9 cellular contexts compared by ENCODE assay signal in genomic region chr1:186620951-186621350, GRCh38. TPM values are rescaled to one million over a fixed set of nuclear protein-coding genes. Genes with fewer than 3 reads are reported as not detected.
DNase-seq lines count a peak whose midpoint lies in the region; ATAC-seq, FAIRE-seq and TF ChIP-seq lines count a peak whose summit lies in the region.
"Had no signal": no experiment of that assay in that cellular context is flagged by ENCODE, and none has a peak within 500 bp of the region (broad histone marks: within the 10 kb centered on the region; RNA-seq: fewer than 3 reads in every experiment).

No MANE protein-coding gene starts in this region.

- no peak overlapping the region for H3K27ac Mint-ChIP-seq in activated T-helper 17 cell treated with anti-CD3 and anti-CD28 coated beads, Interleukin-2, amount 50 U/mL, for 72 hours
- peak overlapping the region in 3 of 9 donors; percentile 4 to 46 (median 11) for H3K27ac Mint-ChIP-seq in naive thymus-derived CD4-positive, alpha-beta T cell
- H3K27ac Mint-ChIP-seq in stimulated activated memory B cell treated with anti-CD40 and anti-IgM and Interleukin-4, amounts not matched to agents 10 μg/mL and 1 μg/mL and 100 μg/mL, for 72 hours = no peak overlapping the region
- H3K27ac Mint-ChIP-seq in activated T-helper 1 cell treated with anti-CD3 and anti-CD28 coated beads, Interleukin-12 subunit alpha, Interleukin-12 subunit beta, Interleukin-2, Interleukin-4 antibody, amounts not matched to agents 30 ng/mL and 10 ng/mL and 1 ng/mL, durations not matched to agents 14 hours and 24 hours and 36 hours = no peak overlapping the region

- POLR2A ChIA-PET in naive thymus-derived CD4-positive, alpha-beta T cell (lab: Charles Lee) = no interaction called here

- CTCF ChIA-PET in naive thymus-derived CD4-positive, alpha-beta T cell (lab: Charles Lee) = no interaction called here

- H3K4me3 Mint-ChIP-seq in activated T-helper 17 cell treated with anti-CD3 and anti-CD28 coated beads, Interleukin-2, amount 50 U/mL, for 72 hours = no peak overlapping the region
- peak overlapping the region in 3 of 10 donors; percentile 17 to 45 (median 18) for H3K4me3 Mint-ChIP-seq in naive thymus-derived CD4-positive, alpha-beta T cell
- no peak overlapping the region for H3K4me3 Mint-ChIP-seq in stimulated activated memory B cell treated with anti-CD40 and anti-IgM and Interleukin-4, amounts not matched to agents 10 μg/mL and 1 μg/mL and 100 μg/mL, for 72 hours
- H3K4me3 Mint-ChIP-seq in activated T-helper 1 cell treated with anti-CD3 and anti-CD28 coated beads, Interleukin-12 subunit alpha, Interleukin-12 subunit beta, Interleukin-2, Interleukin-4 antibody, amounts not matched to agents 30 ng/mL and 10 ng/mL and 1 ng/mL, durations not matched to agents 14 hours and 24 hours and 36 hours = no peak overlapping the region

- no peaks in the 10 kb centered on the region for H3K27me3 ChIP-seq in naive thymus-derived CD4-positive, alpha-beta T cell (ENCODE audit: control insufficient read depth in 2 of 2, insufficient read depth in 2 of 2, low read length in 2 of 2)

- TF ChIP-seq POLR2A in GM12891 (IDR thresholded peaks at IDR 0.05; ENCODE audit: low read depth, low read length) = no peak

- H3K27ac ChIP-seq in naive thymus-derived CD4-positive, alpha-beta T cell (ENCODE audit: low read depth, low read length) = no peak overlapping the region

- H3K27me3 Mint-ChIP-seq in activated T-helper 17 cell treated with anti-CD3 and anti-CD28 coated beads, Interleukin-2, amount 50 U/mL, for 72 hours = peaks cover 3% of the 10 kb centered on the region
- peaks cover 0 to 28% (median 5%) of the 10 kb centered on the region in 5 donors for H3K27me3 Mint-ChIP-seq in naive thymus-derived CD4-positive, alpha-beta T cell
- peaks cover 18% of the 10 kb centered on the region for H3K27me3 Mint-ChIP-seq in stimulated activated memory B cell treated with anti-CD40 and anti-IgM and Interleukin-4, amounts not matched to agents 10 μg/mL and 1 μg/mL and 100 μg/mL, for 72 hours
- peaks cover 28% of the 10 kb centered on the region for H3K27me3 Mint-ChIP-seq in activated T-helper 1 cell treated with anti-CD3 and anti-CD28 coated beads, Interleukin-12 subunit alpha, Interleukin-12 subunit beta, Interleukin-2, Interleukin-4 antibody, amounts not matched to agents 30 ng/mL and 10 ng/mL and 1 ng/mL, durations not matched to agents 14 hours and 24 hours and 36 hours (ENCODE audit: insufficient read depth)

- H3K9me3 Mint-ChIP-seq in activated T-helper 17 cell treated with anti-CD3 and anti-CD28 coated beads, Interleukin-2, amount 50 U/mL, for 72 hours = no peaks in the 10 kb centered on the region
- H3K9me3 Mint-ChIP-seq in naive thymus-derived CD4-positive, alpha-beta T cell = no peaks in the 10 kb centered on the region
- H3K9me3 Mint-ChIP-seq in stimulated activated memory B cell treated with anti-CD40 and anti-IgM and Interleukin-4, amounts not matched to agents 10 μg/mL and 1 μg/mL and 100 μg/mL, for 72 hours = no peaks in the 10 kb centered on the region
- no peaks in the 10 kb centered on the region for H3K9me3 Mint-ChIP-seq in activated T-helper 1 cell treated with anti-CD3 and anti-CD28 coated beads, Interleukin-12 subunit alpha, Interleukin-12 subunit beta, Interleukin-2, Interleukin-4 antibody, amounts not matched to agents 30 ng/mL and 10 ng/mL and 1 ng/mL, durations not matched to agents 14 hours and 24 hours and 36 hours

- peaks cover 15% of the 10 kb centered on the region for H3K4me1 Mint-ChIP-seq in activated T-helper 17 cell treated with anti-CD3 and anti-CD28 coated beads, Interleukin-2, amount 50 U/mL, for 72 hours
- H3K4me1 Mint-ChIP-seq in naive thymus-derived CD4-positive, alpha-beta T cell = peaks cover 12 to 37% (median 34%) of the 10 kb centered on the region in 7 donors
- H3K4me1 Mint-ChIP-seq in stimulated activated memory B cell treated with anti-CD40 and anti-IgM and Interleukin-4, amounts not matched to agents 10 μg/mL and 1 μg/mL and 100 μg/mL, for 72 hours = peaks cover 14% of the 10 kb centered on the region
- H3K4me1 Mint-ChIP-seq in activated T-helper 1 cell treated with anti-CD3 and anti-CD28 coated beads, Interleukin-12 subunit alpha, Interleukin-12 subunit beta, Interleukin-2, Interleukin-4 antibody, amounts not matched to agents 30 ng/mL and 10 ng/mL and 1 ng/mL, durations not matched to agents 14 hours and 24 hours and 36 hours (ENCODE audit: low read depth) = peaks cover 33% of the 10 kb centered on the region

- intact Hi-C loops in naive thymus-derived CD4-positive, alpha-beta T cell (cut with micrococcal nuclease) = no loop called here
- intact Hi-C loops in activated T-helper 1 cell treated with anti-CD3 and anti-CD28 coated beads, Interleukin-12 subunit alpha, Interleukin-12 subunit beta, Interleukin-2, Interleukin-4 antibody, amounts not matched to agents 30 ng/mL and 10 ng/mL and 1 ng/mL, durations not matched to agents 14 hours and 24 hours and 36 hours (cut with micrococcal nuclease) = no loop called here

- no peak overlapping the region for H3K4me3 ChIP-seq in naive thymus-derived CD4-positive, alpha-beta T cell (ENCODE audit: low read length)

- no peak for DNase-seq in GM12891 (ENCODE audit: insufficient read length, low spot score)
- peak; percentile 53 for DNase-seq in HS-5 (ENCODE audit: low read depth)
- no peak for DNase-seq in naive thymus-derived CD4-positive, alpha-beta T cell
- no peak for DNase-seq in GF-D8 (lab: John Stamatoyannopoulos, UW)
- DNase-seq in activated T-helper 1 cell treated with anti-CD3 and anti-CD28 coated beads, Interleukin-12 subunit alpha, Interleukin-12 subunit beta, Interleukin-2, Interleukin-4 antibody, amounts not matched to agents 30 ng/mL and 10 ng/mL and 1 ng/mL, durations not matched to agents 14 hours and 24 hours and 36 hours (ENCODE audit: low spot score) = no peak

- FAIRE-seq in GM12891 (lab: Jason Lieb, UNC) = peak; percentile 66
- FAIRE-seq: endometrium had no signal

- peak; percentile 54 for ATAC-seq in activated T-helper 17 cell treated with anti-CD3 and anti-CD28 coated beads, Interleukin-2, amount 50 U/mL, for 72 hours (replicated peaks)
- ATAC-seq in naive thymus-derived CD4-positive, alpha-beta T cell = peak; percentile 73
- ATAC-seq in stimulated activated memory B cell treated with anti-CD40 and anti-IgM and Interleukin-4, amounts not matched to agents 10 μg/mL and 1 μg/mL and 100 μg/mL, for 72 hours = no peak
- no peak for ATAC-seq in HG02759 (IDR thresholded peaks at IDR 0.05; ENCODE audit: unreplicated experiment)

- H3K36me3 Mint-ChIP-seq in activated T-helper 17 cell treated with anti-CD3 and anti-CD28 coated beads, Interleukin-2, amount 50 U/mL, for 72 hours (ENCODE audit: low read depth) = no peaks in the 10 kb centered on the region
- no peaks in the 10 kb centered on the region for H3K36me3 Mint-ChIP-seq in naive thymus-derived CD4-positive, alpha-beta T cell
- H3K36me3 Mint-ChIP-seq in stimulated activated memory B cell treated with anti-CD40 and anti-IgM and Interleukin-4, amounts not matched to agents 10 μg/mL and 1 μg/mL and 100 μg/mL, for 72 hours = no peaks in the 10 kb centered on the region
- no peaks in the 10 kb centered on the region for H3K36me3 Mint-ChIP-seq in activated T-helper 1 cell treated with anti-CD3 and anti-CD28 coated beads, Interleukin-12 subunit alpha, Interleukin-12 subunit beta, Interleukin-2, Interleukin-4 antibody, amounts not matched to agents 30 ng/mL and 10 ng/mL and 1 ng/mL, durations not matched to agents 14 hours and 24 hours and 36 hours (ENCODE audit: low read depth)

- peaks cover 9 to 11% of the 10 kb centered on the region in 2 donors for H3K4me1 ChIP-seq in naive thymus-derived CD4-positive, alpha-beta T cell (ENCODE audit: control insufficient read depth in 2 of 2, insufficient read depth in 2 of 2, low read length in 2 of 2)

- no peaks in the 10 kb centered on the region for H3K36me3 ChIP-seq in naive thymus-derived CD4-positive, alpha-beta T cell (ENCODE audit: control insufficient read depth in 2 of 3, insufficient read depth in 3 of 3, low read length in 3 of 3)

- no peaks in the 10 kb centered on the region for H3K9me3 ChIP-seq in naive thymus-derived CD4-positive, alpha-beta T cell (ENCODE audit: control insufficient read depth in 2 of 3, low read length in 3 of 3)

TF ChIP-seq in GM12891, 5 proteins besides CTCF, POLR2A, EP300 and RAD21:
- TF ChIP-seq PAX5 (IDR thresholded peaks at IDR 0.05; ENCODE audit: insufficient read depth, low read length, severe bottlenecking) (no peak), POLR2AphosphoS5 (IDR thresholded peaks at IDR 0.05; ENCODE audit: low read depth, low read length) (no peak), SPI1 (IDR thresholded peaks at IDR 0.05; ENCODE audit: low read depth, low read length) (no peak), TAF1 (IDR thresholded peaks at IDR 0.05; ENCODE audit: low read depth, low read length) (no peak), POU2F2 (IDR thresholded peaks at IDR 0.05; ENCODE audit: low read depth, low read length) (no peak)
TF ChIP-seq in GM12891: peak in this region for 0.

RNA-seq across cellular contexts. Expression of gene PTGS2, which starts 59.3 kb away (rescaled TPM):
- polyA plus RNA-seq in GM12891 (2012; ENCODE audit: low read depth, missing spikeins) = 0.08 TPM
- 1 to 10 TPM in 1 of 2 donors, under 1 TPM in 1; 0.17 to 1.1 TPM for total RNA-seq in activated T-helper 17 cell treated with anti-CD3 and anti-CD28 coated beads, Interleukin-2, amount 50 U/mL, for 72 hours
- 10 to 100 TPM in 2 of 5 experiments, under 1 TPM in 1, not detected in 2; 0.17 to 73.8 (median 21.8) TPM for total RNA-seq in naive thymus-derived CD4-positive, alpha-beta T cell
- polyA plus RNA-seq in naive thymus-derived CD4-positive, alpha-beta T cell = not detected
- total RNA-seq in activated T-helper 1 cell treated with anti-CD3 and anti-CD28 coated beads, Interleukin-12 subunit alpha, Interleukin-12 subunit beta, Interleukin-2, Interleukin-4 antibody, amounts not matched to agents 30 ng/mL and 10 ng/mL and 1 ng/mL, durations not matched to agents 14 hours and 24 hours and 36 hours = 0.67 and 0.71 TPM in 2 replicates

Comparison
In these comparisons a context has a peak if more than half of its experiments do, and no peak if none do; other contexts are left out.
1. ATAC-seq: peak in activated T-helper 17 cell treated with anti-CD3 and anti-CD28 coated beads, Interleukin-2, amount 50 U/mL, for 72 hours (single experiment) and naive thymus-derived CD4-positive, alpha-beta T cell (single experiment); none in stimulated activated memory B cell treated with anti-CD40 and anti-IgM and Interleukin-4, amounts not matched to agents 10 μg/mL and 1 μg/mL and 100 μg/mL, for 72 hours (single experiment) and HG02759 (single experiment).